ENCODE assay signal across 19 cellular contexts in the genomic region with DNA sequence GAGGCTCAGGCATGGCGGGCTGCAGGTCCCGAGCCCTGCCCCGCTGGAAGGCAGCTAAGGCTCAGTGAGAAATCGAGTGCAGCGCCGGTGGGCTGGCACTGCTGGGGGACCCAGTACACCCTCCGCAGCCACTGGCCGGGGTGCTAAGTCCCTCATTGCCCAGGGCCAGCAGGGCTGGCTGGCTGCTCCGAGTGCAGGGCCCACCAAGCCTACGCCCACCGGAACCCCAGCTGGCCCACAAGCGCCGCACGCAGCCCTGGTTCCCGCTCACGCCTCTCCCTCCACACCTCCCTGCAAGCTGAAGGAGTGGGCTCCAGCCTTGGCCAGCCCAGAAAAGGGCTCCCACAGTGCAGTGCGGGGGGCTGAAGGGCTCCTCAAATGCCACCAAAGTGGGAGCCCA. TPM values are rescaled to one million over a fixed set of nuclear protein-coding genes. Genes with fewer than 3 reads are reported as not detected.
"Had no signal": no experiment of that assay in that cellular context is flagged by ENCODE, and none has a peak within 500 bp of the region (broad histone marks: within the 10 kb centered on the region; RNA-seq: fewer than 3 reads in every experiment).

No MANE protein-coding gene starts in this region.

RNA-seq across cellular contexts. Expression of gene TEX13C, which starts 0.5 kb away (rescaled TPM):
- total RNA-seq: activated naive CD4-positive, alpha-beta T cell treated with anti-CD3 and anti-CD28 coated beads for 36 hours; activated naive CD4-positive, alpha-beta T cell treated with anti-CD3 and anti-CD28 coated beads, Interleukin-2, amount 50 U/mL, for 72 hours; activated naive CD8-positive, alpha-beta T cell treated with anti-CD3 and anti-CD28 coated beads for 36 hours; activated naive CD8-positive, alpha-beta T cell treated with anti-CD3 and anti-CD28 coated beads, Interleukin-2, amount 10 ng/mL, durations not matched to agents 7 days and 5 days; activated T-cell treated with anti-CD3 and anti-CD28 coated beads, Interleukin-2, amount 50 U/mL, for 4 hours; activated T-cell treated with anti-CD3 and anti-CD28 coated beads, Interleukin-2, amount 50 U/mL, for 72 hours; activated T-helper 1 cell treated with anti-CD3 and anti-CD28 coated beads, Interleukin-12 subunit alpha, Interleukin-12 subunit beta, Interleukin-2, Interleukin-4 antibody, amounts not matched to agents 30 ng/mL and 10 ng/mL and 1 ng/mL, durations not matched to agents 14 hours and 24 hours and 36 hours; activated T-helper 17 cell treated with anti-CD3 and anti-CD28 coated beads, Interleukin-2, amount 50 U/mL, for 72 hours; activated T-helper 2 cell treated with anti-CD3 and anti-CD28 coated beads, Interferon-gamma antibody, Interleukin-2, Interleukin-4, amounts not matched to agents 10 μg/mL and 5 μg/mL and 100 μg/mL, durations not matched to agents 14 hours and 24 hours and 36 hours; adrenal gland; aorta; ascending aorta; astrocyte; body of pancreas; breast epithelium; bronchial epithelial cell; cardiac muscle cell; cardiac septum; cerebellum had no signal
